Comparison of ENCODE assay signal across 24 cellular contexts in genomic region chr7:95808396-95808795, GRCh38. TPM values are rescaled to one million over a fixed set of nuclear protein-coding genes. Genes with fewer than 3 reads are reported as not detected.
"Had no signal": no experiment of that assay in that cellular context is flagged by ENCODE, and none has a peak within 500 bp of the region (broad histone marks: within the 10 kb centered on the region; RNA-seq: fewer than 3 reads in every experiment).

No MANE protein-coding gene starts in this region.

- DNase-seq: nephron progenitor cell; nucleus accumbens; pancreas; right cardiac atrium; right lobe of liver; sigmoid colon; small intestine; stimulated activated CD4-positive, alpha-beta T cell treated with anti-CD3 and anti-CD28 coated beads, Interleukin-15, amount 100 ng/mL, for 24 hours; stimulated activated CD4-positive, alpha-beta T cell treated with anti-CD3 and anti-CD28 coated beads, Interleukin-2, amount 100 ng/mL, for 24 hours; stimulated activated CD4-positive, alpha-beta T cell treated with anti-CD3 and anti-CD28 coated beads, Interleukin-2, amount 100 ng/mL, for 48 hours; stimulated activated CD4-positive, alpha-beta T cell treated with anti-CD3 and anti-CD28 coated beads, Interleukin-4, amount 100 ng/mL, for 24 hours; stimulated activated naive B cell treated with anti-CD40 and anti-IgM and Interleukin-4, amounts not matched to agents 10 μg/mL and 1 μg/mL and 100 μg/mL, for 72 hours; stimulated activated naive CD4-positive, alpha-beta T cell treated with Interleukin-2 at 50 U/mL for 16 hours; stomach; thyroid gland; trophoblast cell; upper lobe of left lung had no signal

- H3K4me1 ChIP-seq: pancreas, prostate gland, right lobe of liver, sigmoid colon, stomach, upper lobe of left lung, vagina had no signal

- H3K27me3 ChIP-seq: neutrophil, pancreas, right lobe of liver, sigmoid colon, stomach, thyroid gland, tibial nerve, upper lobe of left lung, vagina had no signal

- ATAC-seq: natural killer cell treated with Interleukin-12 subunit alpha and Interleukin-12 subunit beta and Interleukin-15 and Interleukin-18, amount 100 ng/mL, for 72 hours; pancreas; right cardiac atrium; right lobe of liver; stimulated activated effector memory CD8-positive, alpha-beta T cell treated with anti-CD3 and anti-CD28 coated beads, Interleukin-12 subunit alpha, Interleukin-12 subunit beta, amount 100 ng/mL, for 72 hours; stimulated activated naive B cell treated with anti-CD40 and anti-IgM and Interleukin-4, amounts not matched to agents 10 μg/mL and 1 μg/mL and 100 μg/mL, for 72 hours had no signal

- H3K4me3 ChIP-seq: pancreas, prostate gland, right lobe of liver, sigmoid colon, stomach, thoracic aorta, thyroid gland, tibial nerve, upper lobe of left lung, vagina had no signal

- H3K27ac ChIP-seq: neutrophil, pancreas, prostate gland, right lobe of liver, sigmoid colon, stomach, thoracic aorta, thyroid gland, tibial nerve, upper lobe of left lung, vagina had no signal

- H3K9me3 ChIP-seq: neutrophil, pancreas, prostate gland, right lobe of liver, sigmoid colon, stomach, thoracic aorta, thyroid gland, tibial nerve, upper lobe of left lung, vagina had no signal

- H3K36me3 ChIP-seq: neutrophil, pancreas, prostate gland, right lobe of liver, stomach, thoracic aorta, thyroid gland, tibial nerve, upper lobe of left lung, vagina had no signal

RNA-seq across cellular contexts. Expression of gene DYNC1I1, which starts 36.0 kb away (rescaled TPM):
- total RNA-seq: natural killer cell treated with Interleukin-12 subunit alpha and Interleukin-12 subunit beta and Interleukin-15 and Interleukin-18, amount 100 ng/mL, for 72 hours had no signal
